ENCODE assay signal across 8 cellular contexts in the genomic region with DNA sequence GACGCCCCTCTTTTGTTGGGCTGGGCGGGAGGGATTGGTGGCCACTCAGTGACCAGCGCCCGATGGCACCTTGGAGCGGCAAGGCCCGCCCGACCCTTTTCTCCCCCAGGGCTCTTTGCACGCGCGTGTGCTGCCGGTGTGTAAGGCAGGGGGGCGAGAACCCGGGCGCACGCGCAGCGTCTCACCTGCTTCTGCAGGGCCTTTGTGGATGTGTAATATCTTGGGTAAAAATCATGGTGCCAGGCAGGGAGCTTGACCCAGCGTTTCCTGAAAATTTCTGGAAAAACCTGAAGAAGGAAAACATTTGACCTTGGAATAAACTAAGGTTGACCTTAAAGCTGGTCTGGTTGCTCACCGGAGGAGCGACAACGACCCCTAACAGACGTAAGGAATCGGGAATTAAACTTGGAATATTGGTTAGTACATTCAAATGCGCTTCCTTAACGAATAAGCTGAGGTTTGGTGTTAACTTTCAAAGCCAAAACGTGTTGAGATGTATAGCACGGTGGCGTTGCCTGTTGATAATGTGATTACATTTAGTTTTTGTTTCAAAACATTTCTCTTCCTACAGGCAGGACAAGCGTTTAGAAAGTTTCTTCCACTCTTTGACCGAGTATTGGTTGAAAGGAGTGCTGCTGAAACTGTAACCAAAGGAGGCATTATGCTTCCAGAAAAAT. TPM values are rescaled to one million over a fixed set of nuclear protein-coding genes. Genes with fewer than 3 reads are reported as not detected.
DNase-seq lines count a peak whose midpoint lies in the region; ATAC-seq and TF ChIP-seq lines count a peak whose summit lies in the region.

No MANE protein-coding gene starts in this region.

- TF ChIP-seq CTCF in 22Rv1 (IDR thresholded peaks at IDR 0.05) (no peak), WI38 (IDR thresholded peaks at IDR 0.05; ENCODE audit: low read depth, low read length) (no peak), fibroblast of villous mesenchyme (IDR thresholded peaks at IDR 0.05; ENCODE audit: insufficient read depth, low read depth, low read length) (no peak), omental fat pad (IDR thresholded peaks at IDR 0.05) (no peak)

- peak overlapping the region; percentile 99 for H3K27ac ChIP-seq in 22Rv1

- peak overlapping the region; percentile 92 for H3K4me3 ChIP-seq in WI38 (ENCODE audit: low read depth, low read length)
- H3K4me3 ChIP-seq in fibroblast of villous mesenchyme (ENCODE audit: low read depth, low read length), result peak overlapping the region; percentile 90

- ATAC-seq in GM18505 (IDR thresholded peaks at IDR 0.05; ENCODE audit: unreplicated experiment), result peak; percentile 5
- ATAC-seq in HG03064 (IDR thresholded peaks at IDR 0.05; ENCODE audit: low read depth, unreplicated experiment), result peak; percentile 1
- ATAC-seq in omental fat pad (ENCODE audit: low FRiP score), result no peak

- DNase-seq in fibroblast of villous mesenchyme (ENCODE audit: low read depth), result peak; percentile 46
- peak; percentile 63 for DNase-seq in pons (ENCODE audit: low spot score)
- no peak for DNase-seq in LoVo (ENCODE audit: low spot score)
- no peak for DNase-seq in omental fat pad (ENCODE audit: low spot score)

- no peak for TF ChIP-seq POLR2A in GM18505 (IDR thresholded peaks at IDR 0.05; ENCODE audit: borderline replicate concordance, extremely low read depth, insufficient read depth, insufficient read length)

RNA-seq across cellular contexts. Expression of a gene that starts 0.5 kb away (rescaled TPM):
- 34.1 and 58.3 TPM in 2 replicates for total RNA-seq in fibroblast of villous mesenchyme
- 100 to 1,000 TPM in 3 of 4 donors, 10 to 100 TPM in 1; 86.5 to 352 (median 177) TPM for total RNA-seq in omental fat pad

RNA-seq across cellular contexts. Expression of a gene that starts 1.0 kb away (rescaled TPM):
- total RNA-seq in fibroblast of villous mesenchyme (118 and 185 TPM in 2 replicates), omental fat pad (100 to 1,000 TPM; 138 to 643 (median 306) TPM)

RNA-seq across cellular contexts. Expression of a gene that starts 15.2 kb away (rescaled TPM):
- total RNA-seq in fibroblast of villous mesenchyme (30.3 and 44.5 TPM in 2 replicates), omental fat pad (10 to 100 TPM; 20.3 to 27.3 (median 23.6) TPM)

RNA-seq across cellular contexts. Expression of a gene that starts 47.3 kb away (rescaled TPM):
- 49.0 and 69.5 TPM in 2 replicates for total RNA-seq in fibroblast of villous mesenchyme
- 10 to 100 TPM; 27.0 to 47.7 (median 37.0) TPM for total RNA-seq in omental fat pad

Comparison
In these comparisons a context has a peak if more than half of its experiments do, and no peak if none do; other contexts are left out.
1. DNase-seq: peak in fibroblast of villous mesenchyme (single experiment) and pons (single experiment); none in LoVo (single experiment) and omental fat pad (single experiment).